In the genomic region with DNA sequence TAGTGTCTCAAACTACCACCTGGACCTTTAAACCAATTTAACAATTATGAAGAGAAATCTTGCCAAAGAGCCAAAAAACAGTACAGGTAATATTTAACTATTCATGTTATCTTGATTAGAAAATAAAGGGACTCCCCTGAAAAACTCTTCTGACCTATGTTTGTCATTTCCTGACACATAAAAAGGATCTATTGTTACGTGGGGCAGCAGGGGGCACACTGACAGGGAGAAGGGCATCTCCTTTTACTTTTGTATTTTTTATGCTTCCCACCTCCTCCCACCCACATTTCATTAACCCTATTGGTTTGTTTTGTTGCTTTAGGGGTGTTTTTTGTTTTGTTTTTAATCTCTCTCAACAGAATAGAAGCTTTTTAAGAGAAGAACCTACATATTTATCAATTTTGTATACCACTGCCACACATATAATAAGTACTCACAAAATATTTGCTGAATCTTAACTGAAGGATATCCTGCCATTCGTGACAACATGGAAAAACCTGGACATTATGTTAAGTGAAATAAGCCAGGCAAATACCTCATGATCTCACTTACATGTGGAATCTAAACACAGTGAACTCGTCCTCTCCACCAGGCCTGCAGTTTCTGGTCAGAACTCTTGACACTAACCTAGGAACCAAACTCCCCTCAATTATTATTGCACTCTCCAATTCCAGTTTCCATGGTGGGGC, we compare ENCODE assay signal across 13 cellular contexts. TPM values are rescaled to one million over a fixed set of nuclear protein-coding genes. Genes with fewer than 3 reads are reported as not detected.
DNase-seq lines count a peak whose midpoint lies in the region; ATAC-seq and TF ChIP-seq lines count a peak whose summit lies in the region.
"Had no signal": no experiment of that assay in that cellular context is flagged by ENCODE, and none has a peak within 500 bp of the region (broad histone marks: within the 10 kb centered on the region; RNA-seq: fewer than 3 reads in every experiment).

No MANE protein-coding gene starts in this region.

- no peak overlapping the region; the same call in 1 of the 2 replicates for H3K9ac ChIP-seq in OCI-LY1 (ENCODE audit: low read length)
- H3K9ac ChIP-seq in endodermal cell (ENCODE audit: extremely low read depth, low read length, poor library complexity, severe bottlenecking) = no peak overlapping the region

- no peak for DNase-seq in MCF 10A (ENCODE audit: unreplicated experiment)
- no peak for DNase-seq in breast epithelium (ENCODE audit: low spot score in 2 of 2)
- no peak for DNase-seq in endodermal cell
- no peak for DNase-seq in progenitor cell of endocrine pancreas (ENCODE audit: low spot score, unreplicated experiment)
- DNase-seq in NCI-H1436 (lab: John Stamatoyannopoulos, UW) = no peak
- DNase-seq: anterior cingulate cortex, NCI-H2029, upper lobe of right lung had no signal

- no peak overlapping the region for H3K27ac ChIP-seq in breast epithelium
- H3K27ac ChIP-seq in OCI-LY1 (ENCODE audit: low read depth, low read length, poor library complexity, severe bottlenecking) = no peak overlapping the region
- no peak overlapping the region for H3K27ac ChIP-seq in endodermal cell (ENCODE audit: low read depth, low read length)
- H3K27ac ChIP-seq: upper lobe of right lung had no signal

- H3K4me1 ChIP-seq in breast epithelium (peaks cover 0 to 4% of the 10 kb centered on the region in 2 donors), OCI-LY1 (ENCODE audit: insufficient read depth, low read length, severe bottlenecking) (peaks cover 43% of the 10 kb centered on the region), endodermal cell (ENCODE audit: control insufficient read depth, insufficient read depth, low read length) (no peaks in the 10 kb centered on the region)

- H3K36me3 Mint-ChIP-seq in MCF 10A (ENCODE audit: insufficient read depth, unreplicated experiment) (peaks cover 9% of the 10 kb centered on the region), endodermal cell (ENCODE audit: low read depth) (peaks cover 4% of the 10 kb centered on the region), progenitor cell of endocrine pancreas (ENCODE audit: insufficient read depth) (peaks cover 10% of the 10 kb centered on the region)

- TF ChIP-seq CTCF in MCF 10A (IDR thresholded peaks at IDR 0.05; ENCODE audit: unreplicated experiment) (no peak), breast epithelium (IDR thresholded peaks at IDR 0.05) (no peak), OCI-LY1 (IDR thresholded peaks at IDR 0.05; ENCODE audit: low read length) (peak; percentile 63), endodermal cell (conservative IDR thresholded peaks at IDR 0.05) (peak; percentile 53), progenitor cell of endocrine pancreas (IDR thresholded peaks at IDR 0.05; ENCODE audit: unreplicated experiment) (no peak)

- BruUV-seq in MCF 10A (replicated peaks; lab: Mats Ljungman, UMichigan) = no TSS peak

- TF ChIP-seq POLR2A in breast epithelium (IDR thresholded peaks at IDR 0.05) = no peak

- H3K9me3 ChIP-seq in breast epithelium (no peaks in the 10 kb centered on the region), OCI-LY1 (ENCODE audit: low read length) (no peaks in the 10 kb centered on the region), endodermal cell (ENCODE audit: control insufficient read depth, low read length) (no peaks in the 10 kb centered on the region)
- H3K9me3 ChIP-seq: upper lobe of right lung had no signal

- H3K27me3 Mint-ChIP-seq in MCF 10A (ENCODE audit: insufficient read depth, unreplicated experiment) (no peaks in the 10 kb centered on the region), endodermal cell (ENCODE audit: insufficient read depth) (no peaks in the 10 kb centered on the region), progenitor cell of endocrine pancreas (no peaks in the 10 kb centered on the region)

- H3K4me3 Mint-ChIP-seq in MCF 10A (ENCODE audit: unreplicated experiment) (no peak overlapping the region), endodermal cell (no peak overlapping the region), progenitor cell of endocrine pancreas (ENCODE audit: low read depth) (no peak overlapping the region)

- H4K20me1 ChIP-seq in OCI-LY1 (ENCODE audit: insufficient read depth, low read length) = no peaks in the 10 kb centered on the region

- ATAC-seq in GM19463 (IDR thresholded peaks at IDR 0.05; ENCODE audit: unreplicated experiment) (no peak), HG02759 (IDR thresholded peaks at IDR 0.05; ENCODE audit: unreplicated experiment) (no peak)
- ATAC-seq: left lobe of liver, Right ventricle myocardium inferior, upper lobe of right lung had no signal

- peaks cover 20% of the 10 kb centered on the region for H3K4me1 Mint-ChIP-seq in MCF 10A (ENCODE audit: insufficient read depth, unreplicated experiment)
- peaks cover 33% of the 10 kb centered on the region for H3K4me1 Mint-ChIP-seq in endodermal cell
- H3K4me1 Mint-ChIP-seq in progenitor cell of endocrine pancreas (ENCODE audit: low read depth) = peaks cover 29% of the 10 kb centered on the region

- H3K4me3 ChIP-seq in breast epithelium (no peak overlapping the region), OCI-LY1 (ENCODE audit: low read depth, low read length, poor library complexity, severe bottlenecking) (no peak overlapping the region), endodermal cell (ENCODE audit: low read length) (no peak overlapping the region)
- H3K4me3 ChIP-seq: upper lobe of right lung had no signal

- H2AFZ ChIP-seq in OCI-LY1 (ENCODE audit: low read length) = no peak overlapping the region

- H3K36me3 ChIP-seq in breast epithelium = no peaks in the 10 kb centered on the region
- H3K36me3 ChIP-seq in OCI-LY1 (ENCODE audit: insufficient read depth, low read length) = no peaks in the 10 kb centered on the region
- H3K36me3 ChIP-seq in endodermal cell (ENCODE audit: control insufficient read depth, insufficient read depth, low read length) = no peaks in the 10 kb centered on the region

- H3K9me2 ChIP-seq in OCI-LY1 (ENCODE audit: low read depth, low read length) = no peaks in the 10 kb centered on the region

- peak overlapping the region; percentile 9 for H3K27ac Mint-ChIP-seq in MCF 10A (ENCODE audit: low read depth, unreplicated experiment)
- peak overlapping the region; percentile 17 for H3K27ac Mint-ChIP-seq in endodermal cell
- peak overlapping the region; percentile 11 for H3K27ac Mint-ChIP-seq in progenitor cell of endocrine pancreas

- no peaks in the 10 kb centered on the region for H3K27me3 ChIP-seq in breast epithelium
- no peaks in the 10 kb centered on the region for H3K27me3 ChIP-seq in OCI-LY1 (ENCODE audit: insufficient read depth, low read length)
- H3K27me3 ChIP-seq in endodermal cell (ENCODE audit: control insufficient read depth, insufficient read depth, low read length, poor library complexity, severe bottlenecking) = no peaks in the 10 kb centered on the region
- H3K27me3 ChIP-seq: upper lobe of right lung had no signal

- intact Hi-C loops in MCF 10A (cut with micrococcal nuclease) (no loop called here), breast epithelium (cut with DNase I; ENCODE audit: low total_unique reads) (no loop called here)

- H3K79me2 ChIP-seq in OCI-LY1 (ENCODE audit: insufficient read depth, low read length) = peaks cover 65% of the 10 kb centered on the region

- H3K4me2 ChIP-seq in OCI-LY1 (ENCODE audit: low read length) = no peak overlapping the region

- POLR2A ChIA-PET in MCF 10A (lab: Yijun Ruan, JAX) = interaction anchor here (0.6 kb wide), 2 partner anchors 128 to 256 kb away, joined by 3 to 4 read pairs; no protein-coding TSS in a partner anchor

- WGBS in endodermal cell (ENCODE audit: insufficient coverage in 1 of 2, insufficient read length in 1 of 2), 2 experiments = 76 to 78% methylated on average over 2 to 3 of the region's 3 CpGs

- CTCF ChIA-PET in MCF 10A (lab: Yijun Ruan, JAX) = interaction anchor here (1.0 to 1.4 kb wide), 3 partner anchors 9 to 107 kb away, joined by 3 to 4 read pairs (median 4); no protein-coding TSS in a partner anchor

- H3F3A ChIP-seq in OCI-LY1 (ENCODE audit: insufficient read depth, low read length) = no peaks in the 10 kb centered on the region

- no peaks in the 10 kb centered on the region for H3K9me3 Mint-ChIP-seq in MCF 10A (ENCODE audit: unreplicated experiment)
- H3K9me3 Mint-ChIP-seq in endodermal cell = no peaks in the 10 kb centered on the region
- H3K9me3 Mint-ChIP-seq in progenitor cell of endocrine pancreas (ENCODE audit: low read depth) = no peaks in the 10 kb centered on the region

RNA-seq across cellular contexts. Expression of gene STAG1, which starts 17.7 kb away (rescaled TPM):
- total RNA-seq in MCF 10A (2022) = 29.2 and 34.3 TPM in 2 replicates
- 10 to 100 TPM; 54.4 to 83.7 (median 73.7) TPM for total RNA-seq in breast epithelium
- total RNA-seq in endodermal cell = 10 to 100 TPM; 26.8 to 29.8 TPM
- polyA plus RNA-seq in endodermal cell (2013, experiment 1 of 2) = 20.2 TPM
- 22.0 TPM for polyA plus RNA-seq in endodermal cell (2013, experiment 2 of 2)
- total RNA-seq in progenitor cell of endocrine pancreas = 39.7 and 46.4 TPM in 2 replicates

Comparison
In these comparisons a context has a peak if more than half of its experiments do, and no peak if none do; other contexts are left out.
1. CTCF ChIP-seq: peak in OCI-LY1 (single experiment) and endodermal cell (single experiment); none in MCF 10A (single experiment), breast epithelium (0 of 3) and progenitor cell of endocrine pancreas (single experiment).
2. Peak in every context shown above with its lines, with median percentiles within 50 percentile points of each other: H3K27ac Mint-ChIP-seq.